In the genomic region with DNA sequence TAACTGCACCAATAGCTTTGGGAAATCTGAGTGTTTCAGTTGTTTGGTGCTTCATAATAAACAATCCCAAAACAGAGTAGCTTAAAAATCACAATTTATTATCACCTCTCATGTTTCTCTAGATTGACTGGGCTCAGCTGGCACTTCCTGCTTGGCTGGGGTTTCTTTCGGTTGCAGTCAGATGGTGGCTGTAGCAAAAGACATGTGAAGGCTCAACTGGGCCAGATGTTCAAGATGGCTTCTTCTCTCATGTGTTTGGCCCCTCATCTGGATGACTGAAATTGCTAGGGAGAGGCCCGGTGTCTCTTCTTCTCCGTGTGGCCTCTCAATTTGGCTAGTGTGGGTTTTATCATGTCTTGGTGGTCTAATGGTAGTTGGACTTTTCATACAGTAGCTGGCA, we compare ENCODE assay signal across 22 cellular contexts. TPM values are rescaled to one million over a fixed set of nuclear protein-coding genes. Genes with fewer than 3 reads are reported as not detected.
"Had no signal": no experiment of that assay in that cellular context is flagged by ENCODE, and none has a peak within 500 bp of the region (broad histone marks: within the 10 kb centered on the region; RNA-seq: fewer than 3 reads in every experiment).

No MANE protein-coding gene starts in this region.

- DNase-seq: IMR-90, Karpas-422, KG1, MG63, NCI-H1092 treated with DMSO at 0.1 percent for 48 hours, NCI-H1436, NCI-H187, NCI-H2029, NCI-H2171 treated with DMSO at 0.1 percent for 48 hours, NCI-H345, NCI-H446 treated with DMSO at 0.1 percent for 48 hours, NCI-H524, NCI-H526 treated with DMSO at 0.1 percent for 48 hours, NCI-H748 treated with DMSO at 0.1 percent for 48 hours, PC-3, Peyer's patch, SHP77 treated with DMSO at 0.1 percent for 48 hours, SJCRH30 had no signal

- H3K27me3 ChIP-seq: MG63, Peyer's patch, SJCRH30 had no signal

- H3K4me1 ChIP-seq: SJCRH30 had no signal

- H3K4me3 ChIP-seq: MG63, Peyer's patch, SJCRH30 had no signal

- H3K27ac ChIP-seq: Peyer's patch, SJCRH30 had no signal

- H3K36me3 ChIP-seq: MG63, Peyer's patch, SJCRH30 had no signal

- ATAC-seq: HepG2, PC-3, Right ventricle myocardium inferior, SK-N-SH treated with all-trans-retinoic acid at 6 μM for 48 hours had no signal

- H3K9me3 ChIP-seq: MG63, Peyer's patch, SJCRH30 had no signal

RNA-seq across cellular contexts. Expression of a gene that starts 12.1 kb away (rescaled TPM):
- total RNA-seq: OCI-LY7 had no signal
